In genomic region chr10:74419491-74420466, GRCh38 we compare ENCODE assay signal across 1 cellular context.
TF ChIP-seq lines count a peak whose summit lies in the region.

No MANE protein-coding gene starts in this region.

TF ChIP-seq in HEK293, 187 proteins besides CTCF, POLR2A, EP300 and RAD21 (continued from another document and continues in another):
- TF ChIP-seq ZSCAN5A (tag by site-specific recombination; IDR thresholded peaks at IDR 0.05) (no peak), ZNF280C (tag by site-specific recombination; IDR thresholded peaks at IDR 0.05) (no peak), ZNF660 (tag by site-specific recombination; IDR thresholded peaks at IDR 0.05) (no peak), GLIS1 (tag by site-specific recombination; IDR thresholded peaks at IDR 0.05) (0 out of 2 replicates have a peak, but pooled peaks have one; percentile 10), ZNF174 (tag by site-specific recombination; IDR thresholded peaks at IDR 0.05) (no peak), PRDM1 (tag by site-specific recombination; IDR thresholded peaks at IDR 0.05) (no peak), IKZF3 (tag by site-specific recombination; IDR thresholded peaks at IDR 0.05) (no peak), PRDM2 (tag by site-specific recombination; IDR thresholded peaks at IDR 0.05; ENCODE audit: borderline replicate concordance) (no peak), BCL11B (tag by site-specific recombination; IDR thresholded peaks at IDR 0.05; ENCODE audit: low read depth) (0 out of 2 replicates have a peak, but pooled peaks have one; percentile 22), TRIM28 (IDR thresholded peaks at IDR 0.05; ENCODE audit: borderline replicate concordance, low read length) (no peak), ZNF248 (tag by site-specific recombination; IDR thresholded peaks at IDR 0.05) (no peak), KLF10 (tag by site-specific recombination; IDR thresholded peaks at IDR 0.05) (no peak), WT1 (tag by site-specific recombination; IDR thresholded peaks at IDR 0.05) (peak; percentile 43; the same call in 1 of the 2 replicates), ZNF548 (tag by site-specific recombination; IDR thresholded peaks at IDR 0.05) (no peak), RBAK (tag by site-specific recombination; IDR thresholded peaks at IDR 0.05) (no peak), ZBTB1 (tag by site-specific recombination; IDR thresholded peaks at IDR 0.05) (no peak), ZNF529 (tag by site-specific recombination; IDR thresholded peaks at IDR 0.05; ENCODE audit: insufficient replicate concordance) (no peak), ZNF148 (tag by site-specific recombination; IDR thresholded peaks at IDR 0.05; ENCODE audit: borderline replicate concordance) (no peak), ZNF558 (tag by site-specific recombination; IDR thresholded peaks at IDR 0.05) (no peak), ZNF501 (tag by site-specific recombination; IDR thresholded peaks at IDR 0.05) (no peak), SP7 (tag by site-specific recombination; IDR thresholded peaks at IDR 0.05) (peak; percentile 99), ZNF585B (tag by site-specific recombination; IDR thresholded peaks at IDR 0.05) (no peak), REPIN1 (tag by site-specific recombination; IDR thresholded peaks at IDR 0.05; ENCODE audit: low read depth) (no peak), SALL2 (tag by site-specific recombination; IDR thresholded peaks at IDR 0.05; ENCODE audit: borderline replicate concordance) (no peak), SP2 (tag by site-specific recombination; IDR thresholded peaks at IDR 0.05) (no peak), PRDM10 (tag by site-specific recombination; IDR thresholded peaks at IDR 0.05) (0 out of 2 replicates have a peak, but pooled peaks have one; percentile 16), ZNF354C (tag by site-specific recombination; IDR thresholded peaks at IDR 0.05; ENCODE audit: borderline replicate concordance, low read depth) (no peak), PRDM6 (tag by site-specific recombination; IDR thresholded peaks at IDR 0.05) (peak; percentile 60), ZNF302 (tag by site-specific recombination; IDR thresholded peaks at IDR 0.05; ENCODE audit: low read depth) (no peak)
- TF ChIP-seq, protein P1, sequence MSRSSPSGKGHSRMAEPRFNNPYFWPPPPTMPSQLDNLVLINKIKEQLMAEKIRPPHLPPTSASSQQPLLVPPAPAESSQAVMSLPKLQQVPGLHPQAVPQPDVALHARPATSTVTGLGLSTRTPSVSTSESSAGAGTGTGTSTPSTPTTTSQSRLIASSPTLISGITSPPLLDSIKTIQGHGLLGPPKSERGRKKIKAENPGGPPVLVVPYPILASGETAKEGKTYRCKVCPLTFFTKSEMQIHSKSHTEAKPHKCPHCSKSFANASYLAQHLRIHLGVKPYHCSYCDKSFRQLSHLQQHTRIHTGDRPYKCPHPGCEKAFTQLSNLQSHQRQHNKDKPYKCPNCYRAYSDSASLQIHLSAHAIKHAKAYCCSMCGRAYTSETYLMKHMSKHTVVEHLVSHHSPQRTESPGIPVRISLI (tag by site-specific recombination; IDR thresholded peaks at IDR 0.05) = peak; percentile 32; the same call in 1 of the 2 replicates
- TF ChIP-seq, protein P2, sequence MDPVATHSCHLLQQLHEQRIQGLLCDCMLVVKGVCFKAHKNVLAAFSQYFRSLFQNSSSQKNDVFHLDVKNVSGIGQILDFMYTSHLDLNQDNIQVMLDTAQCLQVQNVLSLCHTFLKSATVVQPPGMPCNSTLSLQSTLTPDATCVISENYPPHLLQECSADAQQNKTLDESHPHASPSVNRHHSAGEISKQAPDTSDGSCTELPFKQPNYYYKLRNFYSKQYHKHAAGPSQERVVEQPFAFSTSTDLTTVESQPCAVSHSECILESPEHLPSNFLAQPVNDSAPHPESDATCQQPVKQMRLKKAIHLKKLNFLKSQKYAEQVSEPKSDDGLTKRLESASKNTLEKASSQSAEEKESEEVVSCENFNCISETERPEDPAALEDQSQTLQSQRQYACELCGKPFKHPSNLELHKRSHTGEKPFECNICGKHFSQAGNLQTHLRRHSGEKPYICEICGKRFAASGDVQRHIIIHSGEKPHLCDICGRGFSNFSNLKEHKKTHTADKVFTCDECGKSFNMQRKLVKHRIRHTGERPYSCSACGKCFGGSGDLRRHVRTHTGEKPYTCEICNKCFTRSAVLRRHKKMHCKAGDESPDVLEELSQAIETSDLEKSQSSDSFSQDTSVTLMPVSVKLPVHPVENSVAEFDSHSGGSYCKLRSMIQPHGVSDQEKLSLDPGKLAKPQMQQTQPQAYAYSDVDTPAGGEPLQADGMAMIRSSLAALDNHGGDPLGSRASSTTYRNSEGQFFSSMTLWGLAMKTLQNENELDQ (tag by site-specific recombination; IDR thresholded peaks at IDR 0.05; ENCODE audit: low read depth) = no peak
- TF ChIP-seq, protein P3, sequence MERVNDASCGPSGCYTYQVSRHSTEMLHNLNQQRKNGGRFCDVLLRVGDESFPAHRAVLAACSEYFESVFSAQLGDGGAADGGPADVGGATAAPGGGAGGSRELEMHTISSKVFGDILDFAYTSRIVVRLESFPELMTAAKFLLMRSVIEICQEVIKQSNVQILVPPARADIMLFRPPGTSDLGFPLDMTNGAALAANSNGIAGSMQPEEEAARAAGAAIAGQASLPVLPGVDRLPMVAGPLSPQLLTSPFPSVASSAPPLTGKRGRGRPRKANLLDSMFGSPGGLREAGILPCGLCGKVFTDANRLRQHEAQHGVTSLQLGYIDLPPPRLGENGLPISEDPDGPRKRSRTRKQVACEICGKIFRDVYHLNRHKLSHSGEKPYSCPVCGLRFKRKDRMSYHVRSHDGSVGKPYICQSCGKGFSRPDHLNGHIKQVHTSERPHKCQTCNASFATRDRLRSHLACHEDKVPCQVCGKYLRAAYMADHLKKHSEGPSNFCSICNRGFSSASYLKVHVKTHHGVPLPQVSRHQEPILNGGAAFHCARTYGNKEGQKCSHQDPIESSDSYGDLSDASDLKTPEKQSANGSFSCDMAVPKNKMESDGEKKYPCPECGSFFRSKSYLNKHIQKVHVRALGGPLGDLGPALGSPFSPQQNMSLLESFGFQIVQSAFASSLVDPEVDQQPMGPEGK (tag by site-specific recombination; IDR thresholded peaks at IDR 0.05) = no peak
